In the genomic region with DNA sequence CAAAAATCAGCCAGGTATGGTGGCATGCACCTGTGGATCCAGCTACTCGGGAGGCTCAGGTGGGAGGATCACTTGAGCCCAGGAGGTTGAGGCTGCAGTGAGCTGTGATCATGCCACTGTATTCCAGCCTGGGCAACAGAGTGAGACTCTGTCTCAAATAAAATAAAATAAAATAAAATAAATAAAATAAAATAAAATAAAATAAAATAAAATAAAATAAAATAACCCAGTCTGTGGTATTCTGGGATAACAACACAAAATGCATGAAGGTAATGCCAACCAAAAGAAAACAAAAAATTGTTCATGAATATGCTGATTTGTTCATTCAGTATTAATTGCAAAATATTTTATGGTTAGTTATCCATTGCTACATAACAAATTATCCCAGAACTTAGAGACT, we compare ENCODE assay signal across 10 cellular contexts. TPM values are rescaled to one million over a fixed set of nuclear protein-coding genes. Genes with fewer than 3 reads are reported as not detected.
DNase-seq lines count a peak whose midpoint lies in the region; FAIRE-seq and TF ChIP-seq lines count a peak whose summit lies in the region.
"Not testable (repeated sequence)": the region's sequence is repeated elsewhere in the genome, so short reads cannot be mapped to it uniquely, and the experiment has no call there.
"Had no signal": no experiment of that assay in that cellular context is flagged by ENCODE, and none has a peak within 500 bp of the region (broad histone marks: within the 10 kb centered on the region; RNA-seq: fewer than 3 reads in every experiment).

No MANE protein-coding gene starts in this region.

- not testable (repeated sequence) for H2BK5ac ChIP-seq in mesenchymal stem cell (ENCODE audit: low read depth, low read length, poor library complexity, severe bottlenecking)

- not testable (repeated sequence) for TF ChIP-seq CTCF in astrocyte (IDR thresholded peaks at IDR 0.05; ENCODE audit: insufficient read depth, low read depth, low read length); mammary epithelial cell (conservative IDR thresholded peaks at IDR 0.05 in 1 of 2, IDR thresholded peaks at IDR 0.05 in 1 of 2; ENCODE audit: extremely low read depth in 1 of 2, insufficient read depth in 1 of 2, low read depth in 1 of 2, low read length in 2 of 2)

- H3K27ac ChIP-seq in ACC112 (ENCODE audit: low read depth, low read length) (peak overlapping the region; percentile 100), GM23248 (peak overlapping the region; percentile 70), SJSA1 (peak overlapping the region; percentile 54), astrocyte (ENCODE audit: low read depth, low read length) (peak overlapping the region; percentile 85), mammary epithelial cell (ENCODE audit: insufficient read depth, low read depth, low read length) (peak overlapping the region; percentile 1), epithelial cell of prostate (peak overlapping the region; percentile 38)
- not testable (repeated sequence) for H3K27ac ChIP-seq in mesenchymal stem cell (ENCODE audit: low read length, poor library complexity, severe bottlenecking)

- intact Hi-C loops in mammary epithelial cell (cut with micrococcal nuclease), result not testable (repeated sequence)

- H3K36me3 ChIP-seq in ACC112 (ENCODE audit: insufficient read depth, low read length); GM23248 (ENCODE audit: low read depth); SJSA1; astrocyte (ENCODE audit: insufficient read depth, low read length); mammary epithelial cell (ENCODE audit: insufficient read depth, low read length); mesenchymal stem cell (ENCODE audit: control insufficient read depth in 1 of 2, insufficient read depth in 2 of 2, low read depth in 1 of 2, low read length in 2 of 2); skeletal muscle satellite cell (ENCODE audit: insufficient read depth, low read length): not testable (repeated sequence)

- H3K79me1 ChIP-seq in mesenchymal stem cell (replicated peaks; ENCODE audit: low read length, poor library complexity, severe bottlenecking), result not testable (repeated sequence)

- WGBS in GM23248 (ENCODE audit: low coverage in 1 of 2, low lambda C conversion rate in 2 of 2, missing lambda C conversion rate in 2 of 2), 2 experiments, result 35 to 36% methylated on average over 1 of the region's 1 CpG
- WGBS in mammary epithelial cell (ENCODE audit: low coverage, missing lambda C conversion rate), result 100% methylated on average over 1 of the region's 1 CpG
- no CpG with 5 or more reads among the region's 1 CpG for WGBS in mesenchymal stem cell

- H3K4me2 ChIP-seq in GM23248 (ENCODE audit: unreplicated experiment); astrocyte (ENCODE audit: low read length); mammary epithelial cell (ENCODE audit: insufficient read depth, low read depth, low read length); mesenchymal stem cell (ENCODE audit: low read length, poor library complexity, severe bottlenecking): not testable (repeated sequence)
- H3K4me2 ChIP-seq in skeletal muscle satellite cell (ENCODE audit: low read length), result peak overlapping the region; percentile 4

- not testable (repeated sequence) for H2BK120ac ChIP-seq in mesenchymal stem cell (ENCODE audit: low read depth, low read length)

- H3K36me3 Mint-ChIP-seq in astrocyte (ENCODE audit: low read depth, unreplicated experiment), result not testable (repeated sequence)

- H3K4me1 ChIP-seq in ACC112 (ENCODE audit: control insufficient read depth, insufficient read depth, low read length, unreplicated experiment) (peaks cover 24% of the 10 kb centered on the region), SJSA1 (replicated peaks) (peaks cover 11% of the 10 kb centered on the region), skeletal muscle satellite cell (ENCODE audit: control insufficient read depth, insufficient read depth, low read length) (peaks cover 12% of the 10 kb centered on the region)
- H3K4me1 ChIP-seq in GM23248 (ENCODE audit: insufficient read depth); astrocyte (ENCODE audit: insufficient read depth, low read length); mammary epithelial cell (ENCODE audit: insufficient read depth, low read length); mesenchymal stem cell (ENCODE audit: control insufficient read depth, insufficient read depth, low read depth, low read length): not testable (repeated sequence)

- H3F3A ChIP-seq in GM23248 (ENCODE audit: insufficient read depth), result not testable (repeated sequence)

- H3K9me2 ChIP-seq in GM23248 (ENCODE audit: insufficient read depth), result not testable (repeated sequence)

- not testable (repeated sequence) for H2BK12ac ChIP-seq in mesenchymal stem cell (ENCODE audit: low read length in 2 of 2)

- CTCF ChIA-PET in mammary epithelial cell (lab: Charles Lee; ENCODE audit: low non-redundant PET), result not testable (repeated sequence)

- not testable (repeated sequence) for H2AK5ac ChIP-seq in mesenchymal stem cell (ENCODE audit: low read length, severe bottlenecking)

- H3K18ac ChIP-seq in mesenchymal stem cell (ENCODE audit: low read depth in 1 of 2, low read length in 2 of 2), result not testable (repeated sequence)

- in situ Hi-C loops in GM23248 (cut with MboI), result loop anchor here (10.0 kb wide), 1 partner anchor 247 kb away; no protein-coding TSS in a partner anchor
- in situ Hi-C loops in mammary epithelial cell (cut with MboI; ENCODE audit: low sequenced_read_pairs in 2 of 2), result not testable (repeated sequence)

- H3K79me2 ChIP-seq in ACC112 (ENCODE audit: control insufficient read depth, insufficient read depth, low read length, unreplicated experiment); GM23248 (ENCODE audit: insufficient read depth); astrocyte (ENCODE audit: insufficient read depth, low read length); mammary epithelial cell (ENCODE audit: insufficient read depth, low read length): not testable (repeated sequence)

- H3K4ac ChIP-seq in mesenchymal stem cell (ENCODE audit: low read depth in 1 of 2, low read length in 2 of 2), result not testable (repeated sequence)

- not testable (repeated sequence) for BruUV-seq in mammary epithelial cell (replicated peaks; lab: Mats Ljungman, UMichigan)

- H3K27ac Mint-ChIP-seq in astrocyte (ENCODE audit: unreplicated experiment), result not testable (repeated sequence)

- H3K14ac ChIP-seq in mesenchymal stem cell (ENCODE audit: low read length in 2 of 2), result not testable (repeated sequence)

- H3K27me3 Mint-ChIP-seq in astrocyte (ENCODE audit: low read depth, unreplicated experiment), result not testable (repeated sequence)

- not testable (repeated sequence) for H3K9me3 Mint-ChIP-seq in astrocyte (ENCODE audit: unreplicated experiment)

- H3K4me1 Mint-ChIP-seq in astrocyte (ENCODE audit: low read depth, unreplicated experiment), result not testable (repeated sequence)

- FAIRE-seq in astrocyte (lab: Jason Lieb, UNC), result not testable (repeated sequence)

- H3K9ac ChIP-seq in GM23248; mammary epithelial cell (ENCODE audit: insufficient read depth, low read length): not testable (repeated sequence)
- H3K9ac ChIP-seq in astrocyte (ENCODE audit: low read length) (peak overlapping the region; percentile 58), mesenchymal stem cell (ENCODE audit: low read length) (peak overlapping the region; percentile 66), skeletal muscle satellite cell (ENCODE audit: low read depth, low read length) (peak overlapping the region; percentile 34)

- H3K27me3 ChIP-seq in ACC112 (ENCODE audit: insufficient read depth, low read length); GM23248 (replicated peaks; ENCODE audit: insufficient read depth); SJSA1 (replicated peaks); astrocyte (ENCODE audit: insufficient read depth, low read length); mammary epithelial cell (ENCODE audit: insufficient read depth, low read length); mesenchymal stem cell (ENCODE audit: control insufficient read depth in 1 of 2, insufficient read depth in 1 of 2, low read length in 2 of 2); skeletal muscle satellite cell (ENCODE audit: control insufficient read depth, insufficient read depth, low read length): not testable (repeated sequence)

- not testable (repeated sequence) for H3K4me3 Mint-ChIP-seq in astrocyte (ENCODE audit: unreplicated experiment)

- peak overlapping the region; percentile 20 for H2AFZ ChIP-seq in ACC112 (ENCODE audit: low read length, unreplicated experiment)
- not testable (repeated sequence) for H2AFZ ChIP-seq in GM23248; astrocyte (ENCODE audit: low read depth, low read length); mammary epithelial cell (ENCODE audit: low read depth, low read length); mesenchymal stem cell (ENCODE audit: low read depth, low read length)

- dilution Hi-C loops in mammary epithelial cell (cut with HindIII; ENCODE audit: low sequenced_read_pairs), result not testable (repeated sequence)

- H2BK15ac ChIP-seq in mesenchymal stem cell (ENCODE audit: low read depth, poor library complexity, severe bottlenecking), result not testable (repeated sequence)

- H4K20me1 ChIP-seq in GM23248 (ENCODE audit: insufficient read depth); astrocyte (ENCODE audit: insufficient read depth, low read length); mammary epithelial cell (ENCODE audit: insufficient read depth, low read length): not testable (repeated sequence)

- H4K91ac ChIP-seq in mesenchymal stem cell (ENCODE audit: low read length), result not testable (repeated sequence)

- H3K9me3 ChIP-seq in GM23248 (ENCODE audit: low read depth); SJSA1 (replicated peaks); astrocyte (ENCODE audit: insufficient read depth, low read depth, low read length); mammary epithelial cell (replicated peaks; ENCODE audit: insufficient read depth, low read length); mesenchymal stem cell (ENCODE audit: control insufficient read depth, low read length); skeletal muscle satellite cell (replicated peaks; ENCODE audit: low read length): not testable (repeated sequence)

- not testable (repeated sequence) for H3K23ac ChIP-seq in mesenchymal stem cell (ENCODE audit: low read length in 2 of 2)

- not testable (repeated sequence) for H4K8ac ChIP-seq in mesenchymal stem cell (ENCODE audit: low read length)

- DNase-seq in GM23248; SJSA1 (ENCODE audit: low read depth in 1 of 2, low spot score in 2 of 2); astrocyte (ENCODE audit: low read depth); mammary epithelial cell; epithelial cell of prostate (ENCODE audit: low read depth, low spot score); mesenchymal stem cell: not testable (repeated sequence)

- not testable (repeated sequence) for H3K4me3 ChIP-seq in ACC112 (ENCODE audit: low read depth, low read length); GM23248; SJSA1; astrocyte (ENCODE audit: insufficient read depth, low read depth, low read length); mammary epithelial cell (replicated peaks in 1 of 3; ENCODE audit: insufficient read depth in 1 of 3, low read depth in 2 of 3, low read length in 3 of 3); mesenchymal stem cell (ENCODE audit: insufficient read depth in 1 of 2, low read depth in 1 of 2, low read length in 2 of 2); skeletal muscle satellite cell (ENCODE audit: low read length)

RNA-seq across cellular contexts. Expression of a gene that starts 54.4 kb away (rescaled TPM):
- 3.7 TPM in 2 replicates for total RNA-seq in GM23248 (2014; rRNA removed; shearing (Covaris generic))
- polyA plus RNA-seq in GM23248 (2016; fragmentation: Nextera tagmentation; extraction: Ambion mirVana) (1.2 and 1.4 TPM in 2 replicates), mammary epithelial cell (0.76 TPM)
- 0.18 TPM in 1 of 2 replicates, not detected in the other for total RNA-seq in SJSA1 (2014; rRNA removed; shearing (Covaris generic))
- total RNA-seq in astrocyte (0.61 and 0.70 TPM in 2 replicates), mammary epithelial cell (under 1 TPM; 0.33 to 0.66 TPM)
- polyA minus RNA-seq in mammary epithelial cell, result not detected
- polyA plus RNA-seq in mesenchymal stem cell (2013, experiment 1 of 2), result 0.17 TPM
- 0.21 TPM for polyA plus RNA-seq in mesenchymal stem cell (2013, experiment 2 of 2)
- total RNA-seq in skeletal muscle satellite cell (2012; rRNA removed), result 2.2 and 3.0 TPM in 2 replicates
- total RNA-seq: A172; CD4-positive, alpha-beta T cell had no signal
